ENCODE assay signal across 8 cellular contexts in the genomic region with DNA sequence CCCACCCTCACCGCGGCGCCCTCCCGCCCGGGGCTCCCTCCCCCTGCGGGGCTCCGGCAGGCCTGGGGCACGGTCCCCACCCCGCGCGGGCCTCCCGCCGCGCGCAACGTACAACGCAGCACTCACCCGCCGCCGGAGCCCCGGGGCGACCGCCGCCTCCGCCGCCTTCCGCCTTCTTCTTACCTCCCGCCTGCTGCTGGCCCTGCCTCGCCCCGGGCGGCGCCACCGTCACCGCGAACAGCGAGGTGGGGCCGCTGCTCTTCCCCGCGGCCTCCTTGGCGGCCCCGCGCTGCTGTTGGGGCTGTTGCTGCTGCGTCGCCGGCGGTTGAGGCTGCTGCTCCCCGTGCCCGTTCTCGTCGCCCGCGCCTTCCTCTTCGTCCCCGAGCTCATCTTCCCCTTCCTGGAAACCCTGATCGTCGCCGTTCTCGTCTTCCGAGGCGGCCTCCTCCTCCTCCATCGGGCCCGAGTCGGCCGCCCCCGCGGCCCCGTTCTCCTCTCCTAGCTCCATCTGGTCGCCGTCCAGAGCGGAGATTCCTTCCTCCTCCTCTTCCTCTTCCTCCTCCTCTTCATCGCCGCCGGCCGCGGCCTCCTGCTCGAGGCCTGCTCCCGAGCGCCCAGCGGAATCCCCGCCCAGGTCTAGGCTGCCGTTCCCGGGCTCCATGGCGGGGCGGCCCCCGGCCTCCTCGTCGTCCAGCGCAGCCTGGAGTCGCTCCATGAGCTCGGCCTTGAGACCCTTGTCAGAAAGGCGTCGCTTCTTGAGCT. TPM values are rescaled to one million over a fixed set of nuclear protein-coding genes. Genes with fewer than 3 reads are reported as not detected.
DNase-seq lines count a peak whose midpoint lies in the region; ATAC-seq and TF ChIP-seq lines count a peak whose summit lies in the region.

No MANE protein-coding gene starts in this region.

- H3K9me3 ChIP-seq in DOHH2 (ENCODE audit: control insufficient read depth, insufficient read depth, low read length): no peaks in the 10 kb centered on the region
- H3K9me3 ChIP-seq in HCT116 (ENCODE audit: control insufficient read depth in 1 of 2, insufficient read depth in 1 of 2, low read depth in 1 of 2, low read length in 2 of 2): no peaks in the 10 kb centered on the region
- H3K9me3 ChIP-seq in PC-3 (ENCODE audit: low read length): no peaks in the 10 kb centered on the region
- H3K9me3 ChIP-seq in mammary epithelial cell (replicated peaks; ENCODE audit: insufficient read depth, low read length): no peaks in the 10 kb centered on the region

- H2AFZ ChIP-seq in HCT116 (ENCODE audit: low read depth, low read length, poor library complexity, severe bottlenecking) (no peak overlapping the region), PC-3 (ENCODE audit: low read length) (no peak overlapping the region), mammary epithelial cell (ENCODE audit: low read depth, low read length) (peak overlapping the region; percentile 25)

- TF ChIP-seq POLR2A in HCT116 (IDR thresholded peaks at IDR 0.05; ENCODE audit: borderline replicate concordance, extremely low read depth, insufficient read depth, insufficient read length): no peak

- BruUV-seq in HCT116 (replicated peaks; lab: Mats Ljungman, UMichigan) (TSS peak; percentile 56), PC-3 (replicated peaks; lab: Mats Ljungman, UMichigan) (no TSS peak), mammary epithelial cell (replicated peaks; lab: Mats Ljungman, UMichigan) (TSS peak; percentile 85)

- H3K27me3 Mint-ChIP-seq in memory B cell: no peaks in the 10 kb centered on the region

- peaks cover 24% of the 10 kb centered on the region for H3K4me1 Mint-ChIP-seq in memory B cell

- H3K4me3 Mint-ChIP-seq in memory B cell: peak overlapping the region; percentile 95

- no peaks in the 10 kb centered on the region for H3K9me3 Mint-ChIP-seq in memory B cell

- peaks cover 71% of the 10 kb centered on the region for H3K79me2 ChIP-seq in DOHH2 (ENCODE audit: control insufficient read depth, low read length)
- H3K79me2 ChIP-seq in HCT116 (ENCODE audit: insufficient read depth, low read length): peaks cover 55% of the 10 kb centered on the region
- peaks cover 61% of the 10 kb centered on the region for H3K79me2 ChIP-seq in PC-3 (ENCODE audit: low read length)
- peaks cover 56% of the 10 kb centered on the region for H3K79me2 ChIP-seq in mammary epithelial cell (ENCODE audit: insufficient read depth, low read length)

- CTCF ChIA-PET in HCT116 (lab: Charles Lee): interaction anchor here (2.7 kb wide), 1 partner anchor 178 kb away, joined by 14 read pairs; no protein-coding TSS in a partner anchor
- CTCF ChIA-PET in PC-3 (lab: Charles Lee): interaction anchor here (1.0 to 1.2 kb wide), 2 partner anchors 106 to 179 kb away, joined by 4 read pairs; a partner anchor contains a TSS
- CTCF ChIA-PET in mammary epithelial cell (lab: Charles Lee; ENCODE audit: low non-redundant PET): interaction anchor here (0.7 kb wide), 1 partner anchor 26 kb away, joined by 3 read pairs; no protein-coding TSS in a partner anchor

- H3K27me3 ChIP-seq in DOHH2 (ENCODE audit: control insufficient read depth, low read length) (peaks cover 4% of the 10 kb centered on the region; the same call in 1 of the 2 replicates), HCT116 (ENCODE audit: insufficient read depth, low read length) (no peaks in the 10 kb centered on the region), PC-3 (ENCODE audit: low read length) (no peaks in the 10 kb centered on the region), mammary epithelial cell (ENCODE audit: insufficient read depth, low read length) (no peaks in the 10 kb centered on the region)

- ATAC-seq in HCT116 (peak; percentile 8), PC-3 (peak; percentile 4), memory B cell (ENCODE audit: low read depth) (no peak)

- intact Hi-C loops in HCT116 (cut with micrococcal nuclease) (loop anchor here (5.0 kb wide), 1 partner anchor 179 kb away; no protein-coding TSS in a partner anchor), PC-3 (cut with micrococcal nuclease) (loop anchor here (1.0 to 5.0 kb wide), 5 partner anchors 28 to 179 kb away; partner anchors contain the start of gene COX20), mammary epithelial cell (cut with micrococcal nuclease) (loop anchor here (1.0 to 5.0 kb wide), 6 partner anchors 28 to 1629 kb away; partner anchors contain the start of genes COX20 and DESI2)

- POLR2A ChIA-PET in HCT116 (lab: Charles Lee) (interaction anchor here (0.7 to 1.6 kb wide), 5 partner anchors 11 to 180 kb away, joined by 3 to 4 read pairs (median 3); no protein-coding TSS in a partner anchor), PC-3 (lab: Charles Lee; ENCODE audit: unreplicated experiment) (interaction anchor here (0.5 to 1.9 kb wide), 8 partner anchors 13 to 395 kb away, joined by 3 to 15 read pairs (median 4); a partner anchor contains a TSS)

- H3K27ac ChIP-seq in DOHH2 (ENCODE audit: low read depth, low read length) (peak overlapping the region; percentile 85), HCT116 (ENCODE audit: low read depth, low read length) (peak overlapping the region; percentile 94), PC-3 (ENCODE audit: low read length) (peak overlapping the region; percentile 72), mammary epithelial cell (ENCODE audit: insufficient read depth, low read depth, low read length) (peak overlapping the region; percentile 98)

- TF ChIP-seq CTCF in DOHH2 (IDR thresholded peaks at IDR 0.05; ENCODE audit: low read depth, low read length, poor library complexity, severe bottlenecking): no peak
- TF ChIP-seq CTCF in HCT116 (IDR thresholded peaks at IDR 0.05 in 2 of 3, conservative IDR thresholded peaks at IDR 0.05 in 1 of 3; ENCODE audit: borderline replicate concordance in 1 of 3, insufficient read depth in 1 of 3, low read depth in 2 of 3, low read length in 2 of 3): no peak
- no peak for TF ChIP-seq CTCF in PC-3 (conservative IDR thresholded peaks at IDR 0.05; ENCODE audit: low read depth, low read length)
- TF ChIP-seq CTCF in mammary epithelial cell (conservative IDR thresholded peaks at IDR 0.05 in 1 of 2, IDR thresholded peaks at IDR 0.05 in 1 of 2; ENCODE audit: extremely low read depth in 1 of 2, insufficient read depth in 1 of 2, low read depth in 1 of 2, low read length in 2 of 2): no peak

- H3K36me3 ChIP-seq in DOHH2 (ENCODE audit: control insufficient read depth, low read length) (peaks cover 54% of the 10 kb centered on the region), HCT116 (ENCODE audit: control insufficient read depth in 1 of 2, insufficient read depth in 2 of 2, low read length in 2 of 2) (peaks cover 35 to 41% of the 10 kb centered on the region in 2 experiments), PC-3 (ENCODE audit: low read depth, low read length) (peaks cover 41% of the 10 kb centered on the region), mammary epithelial cell (ENCODE audit: insufficient read depth, low read length) (peaks cover 18% of the 10 kb centered on the region)

- dilution Hi-C loops in mammary epithelial cell (cut with HindIII; ENCODE audit: low sequenced_read_pairs): no loop called here

- H3K4me3 ChIP-seq in DOHH2 (ENCODE audit: low read length) (peak overlapping the region; percentile 99), HCT116 (replicated peaks in 1 of 2; ENCODE audit: low read depth in 1 of 2, low read length in 2 of 2) (peak overlapping the region; percentile 93 to 98), PC-3 (ENCODE audit: low read length) (peak overlapping the region; percentile 80), mammary epithelial cell (replicated peaks in 1 of 3; ENCODE audit: insufficient read depth in 1 of 3, low read depth in 2 of 3, low read length in 3 of 3) (peak overlapping the region; percentile 91 to 97 (median 95))

- peak overlapping the region; percentile 53 for H3K4me2 ChIP-seq in DOHH2 (ENCODE audit: low read length)
- peak overlapping the region; percentile 87 for H3K4me2 ChIP-seq in HCT116 (ENCODE audit: low read length)
- peak overlapping the region; percentile 86 for H3K4me2 ChIP-seq in PC-3 (ENCODE audit: low read length)
- H3K4me2 ChIP-seq in mammary epithelial cell (ENCODE audit: insufficient read depth, low read depth, low read length): peak overlapping the region; percentile 44

- TF ChIP-seq RAD21 in HCT116 (IDR thresholded peaks at IDR 0.05; ENCODE audit: low read depth): no peak

- WGBS in mammary epithelial cell (ENCODE audit: low coverage, missing lambda C conversion rate): 3% methylated on average over 7 of the region's 92 CpGs

- DNase-seq in HCT116 (ENCODE audit: low read depth, low spot score) (no peak), PC-3 (no peak), mammary epithelial cell (no peak), memory B cell (ENCODE audit: low spot score in 2 of 2) (peak in 1 of 2 donors; percentile 65), pons (ENCODE audit: low spot score) (no peak), NOMO-1 (lab: John Stamatoyannopoulos, UW; ENCODE audit: unreplicated experiment in 2 of 2) (no peak)
- peak; percentile 14 for DNase-seq in stimulated activated CD8-positive, alpha-beta memory T cell treated with anti-CD3 and anti-CD28 coated beads, Interleukin-4, amount 100 ng/mL, for 24 hours (ENCODE audit: low read depth)

- H3K4me1 ChIP-seq in DOHH2 (ENCODE audit: control insufficient read depth, low read length) (peaks cover 51% of the 10 kb centered on the region), HCT116 (ENCODE audit: control insufficient read depth in 1 of 2, insufficient read depth in 2 of 2, low read length in 2 of 2) (peaks cover 18 to 25% of the 10 kb centered on the region in 2 experiments), PC-3 (ENCODE audit: insufficient read depth, low read length) (peaks cover 24% of the 10 kb centered on the region), mammary epithelial cell (ENCODE audit: insufficient read depth, low read length) (peaks cover 22% of the 10 kb centered on the region)

- peaks cover 40% of the 10 kb centered on the region for H3F3A ChIP-seq in DOHH2 (ENCODE audit: control insufficient read depth, insufficient read depth)
- peaks cover 1% of the 10 kb centered on the region for H3F3A ChIP-seq in PC-3 (ENCODE audit: low read length, unreplicated experiment)

- in situ Hi-C loops in mammary epithelial cell (cut with MboI; ENCODE audit: low sequenced_read_pairs in 2 of 2): loop anchor here in 1 of 2 donors (10.0 to 25.0 kb wide), 2 partner anchors 101 to 174 kb away; a partner anchor contains a TSS

- RAD21 ChIA-PET in HCT116 (lab: Charles Lee; ENCODE audit: low non-redundant PET in 1 of 2, low total read pairs in 2 of 2, uncharacterized antibody in 2 of 2, unreplicated experiment in 2 of 2): interaction anchor here (0.7 to 1.2 kb wide), 2 partner anchors 29 to 179 kb away, joined by 4 read pairs; no protein-coding TSS in a partner anchor

- peaks cover 41% of the 10 kb centered on the region for H4K20me1 ChIP-seq in DOHH2 (ENCODE audit: control insufficient read depth, insufficient read depth, low read depth, low read length)
- peaks cover 41% of the 10 kb centered on the region for H4K20me1 ChIP-seq in HCT116 (ENCODE audit: insufficient read depth)
- H4K20me1 ChIP-seq in PC-3 (ENCODE audit: low read length): peaks cover 41% of the 10 kb centered on the region
- H4K20me1 ChIP-seq in mammary epithelial cell (ENCODE audit: insufficient read depth, low read length): peaks cover 26% of the 10 kb centered on the region

- H3K9ac ChIP-seq in HCT116 (ENCODE audit: low read length) (peak overlapping the region; percentile 95), PC-3 (ENCODE audit: low read length) (peak overlapping the region; percentile 95), mammary epithelial cell (ENCODE audit: insufficient read depth, low read length) (peak overlapping the region; percentile 97)

- H3K36me3 Mint-ChIP-seq in memory B cell: peaks cover 19% of the 10 kb centered on the region

- H3K27ac Mint-ChIP-seq in memory B cell: peak overlapping the region; percentile 99

- H3K9me2 ChIP-seq in DOHH2 (replicated peaks; ENCODE audit: control insufficient read depth, low read length) (no peaks in the 10 kb centered on the region), HCT116 (ENCODE audit: insufficient read depth) (no peaks in the 10 kb centered on the region), PC-3 (replicated peaks; ENCODE audit: low read length) (no peaks in the 10 kb centered on the region)

RNA-seq across cellular contexts. Expression of gene HNRNPU, which starts 0.7 kb away (rescaled TPM):
- total RNA-seq in HCT116 (2021; ENCODE audit: unreplicated experiment): 424 TPM
- polyA plus RNA-seq in HCT116 (2012): 261 and 282 TPM in 2 replicates
- 431 and 503 TPM in 2 replicates for total RNA-seq in PC-3 (2014; rRNA removed)
- total RNA-seq in mammary epithelial cell: 100 to 1,000 TPM; 167 to 292 TPM
- polyA plus RNA-seq in mammary epithelial cell: 126 TPM
- 322 TPM for polyA minus RNA-seq in mammary epithelial cell

RNA-seq across cellular contexts. Expression of gene COX20, which starts 28.2 kb away (rescaled TPM):
- total RNA-seq in HCT116 (2021; ENCODE audit: unreplicated experiment) (48.1 TPM), PC-3 (2014; rRNA removed) (50.0 and 55.8 TPM in 2 replicates), mammary epithelial cell (10 to 100 TPM; 13.7 to 35.4 TPM)
- polyA plus RNA-seq in HCT116 (2012): 11.7 and 18.0 TPM in 2 replicates
- 23.5 TPM for polyA plus RNA-seq in mammary epithelial cell
- 7.8 TPM for polyA minus RNA-seq in mammary epithelial cell
